In the genomic region with DNA sequence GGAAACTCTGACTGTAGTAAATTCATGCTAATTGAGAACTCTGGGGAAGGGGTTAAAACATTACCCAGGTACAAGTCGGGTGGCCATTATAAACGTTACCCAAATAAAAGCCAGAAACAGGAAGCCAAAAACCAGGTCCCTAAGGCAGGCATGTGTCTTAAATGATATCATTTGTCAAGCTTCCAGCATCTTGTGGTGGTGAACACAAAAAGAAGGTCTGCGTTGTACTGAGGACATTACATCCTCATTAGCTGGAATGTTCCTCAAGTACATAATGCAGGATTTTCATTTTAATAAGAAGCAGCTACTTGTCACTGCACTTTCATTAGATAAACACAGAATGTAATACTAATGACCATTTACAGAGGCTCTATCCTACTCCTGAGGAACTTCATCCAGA, we compare ENCODE assay signal across 22 cellular contexts.
DNase-seq lines count a peak whose midpoint lies in the region; ATAC-seq, FAIRE-seq and TF ChIP-seq lines count a peak whose summit lies in the region.
"Had no signal": no experiment of that assay in that cellular context is flagged by ENCODE, and none has a peak within 500 bp of the region (broad histone marks: within the 10 kb centered on the region; RNA-seq: fewer than 3 reads in every experiment).

No MANE protein-coding gene starts in this region.

- ATAC-seq in HG03045 (IDR thresholded peaks at IDR 0.05; ENCODE audit: unreplicated experiment) (no peak), HG03280 (IDR thresholded peaks at IDR 0.05; ENCODE audit: unreplicated experiment) (no peak)
- ATAC-seq: activated T-helper 17 cell treated with anti-CD3 and anti-CD28 coated beads, Interleukin-2, amount 50 U/mL, for 72 hours; natural killer cell; right lobe of liver had no signal

- H3K36me3 ChIP-seq in rectal smooth muscle tissue (ENCODE audit: control insufficient read depth, insufficient read depth, low read length), result peaks cover 11% of the 10 kb centered on the region
- H3K36me3 ChIP-seq: cardiac muscle cell had no signal

- DNase-seq in D721Med (ENCODE audit: insufficient read length, low spot score) (no peak), KBM-7 (peak; percentile 24), cardiac fibroblast (ENCODE audit: low read depth in 2 of 2) (peak; percentile 52 to 55), substantia nigra (lab: John Stamatoyannopoulos, UW) (no peak)
- DNase-seq: activated CD4-positive, alpha-beta T cell treated with anti-CD3 and anti-CD28 coated beads for 4 hours; mesendoderm; natural killer cell; NCI-H1417; NCI-H2171; NCI-H524 treated with DMSO at 0.1 percent for 48 hours; right lobe of liver; stimulated activated naive CD4-positive, alpha-beta T cell; trophoblast cell had no signal

- H3K4me3 ChIP-seq in cardiac fibroblast (replicated peaks in 1 of 2; ENCODE audit: low read depth in 2 of 2, low read length in 2 of 2) (no peak overlapping the region), rectal smooth muscle tissue (ENCODE audit: low read length) (no peak overlapping the region)
- H3K4me3 ChIP-seq: cardiac muscle cell, right lobe of liver had no signal

- no peak overlapping the region for H3K9ac ChIP-seq in rectal smooth muscle tissue (ENCODE audit: low read length)
- H3K9ac ChIP-seq: parathyroid adenoma had no signal

- FAIRE-seq in D721Med (lab: Jason Lieb, UNC), result peak; percentile 96
- FAIRE-seq: GM18507, TTC549 had no signal

- TF ChIP-seq CTCF in D721Med (IDR thresholded peaks at IDR 0.05; ENCODE audit: insufficient read depth, missing control alignments), result no peak
- no peak for TF ChIP-seq CTCF in cardiac fibroblast (IDR thresholded peaks at IDR 0.05; ENCODE audit: low read depth, low read length)

- no peaks in the 10 kb centered on the region for H3K27me3 ChIP-seq in rectal smooth muscle tissue (ENCODE audit: control insufficient read depth, insufficient read depth, low read length)
- H3K27me3 ChIP-seq: right lobe of liver had no signal

- H3K27ac ChIP-seq in rectal smooth muscle tissue (ENCODE audit: low read depth, low read length) (peak overlapping the region; percentile 7), substantia nigra (ENCODE audit: low read depth, low read length, poor library complexity, severe bottlenecking) (no peak overlapping the region)
- H3K27ac ChIP-seq: cardiac muscle cell, epithelial cell of prostate, parathyroid adenoma, right lobe of liver had no signal

- peaks cover 14% of the 10 kb centered on the region for H3K4me1 ChIP-seq in rectal smooth muscle tissue (ENCODE audit: control insufficient read depth, insufficient read depth, low read length)
- H3K4me1 ChIP-seq: right lobe of liver had no signal

- in situ Hi-C loops in KBM-7 (cut with MboI; ENCODE audit: low pct_unique_long_range_greater_than_20kb, low sequenced_read_pairs), result no loop called here

Comparison
In these comparisons a context has a peak if more than half of its experiments do, and no peak if none do; other contexts are left out.
1. DNase-seq: peak in KBM-7 (single experiment) and cardiac fibroblast (2 of 2); none in D721Med (single experiment) and substantia nigra (0 of 49).